Comparison of ENCODE assay signal across 7 cellular contexts in the genomic region with DNA sequence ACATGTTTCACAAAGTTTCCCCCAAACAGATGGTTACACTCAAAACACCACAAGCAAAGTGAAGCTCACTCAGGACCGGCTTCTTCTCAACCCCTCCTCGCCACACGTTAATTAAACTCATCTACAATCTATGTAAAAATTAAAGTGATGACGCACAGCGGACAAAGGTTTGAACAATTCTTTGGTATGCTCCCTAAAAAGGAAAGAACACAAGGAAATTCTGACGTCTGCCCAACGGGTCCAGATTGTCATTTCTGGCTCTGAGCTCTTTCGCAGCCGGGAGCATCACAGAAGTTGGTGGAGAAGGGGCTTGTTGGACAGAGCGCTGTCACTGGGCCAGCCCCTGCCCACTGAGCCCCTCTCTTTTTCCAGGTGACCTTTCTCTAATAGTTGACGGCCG. TPM values are rescaled to one million over a fixed set of nuclear protein-coding genes. Genes with fewer than 3 reads are reported as not detected.
"Had no signal": no experiment of that assay in that cellular context is flagged by ENCODE, and none has a peak within 500 bp of the region (broad histone marks: within the 10 kb centered on the region; RNA-seq: fewer than 3 reads in every experiment).

No MANE protein-coding gene starts in this region.

- H3K9me3 ChIP-seq: HAP-1 had no signal

- H3K27ac ChIP-seq: GM23248, HL-60 had no signal

- H3K4me3 ChIP-seq: GM23248, HAP-1 had no signal

- H3K4me1 ChIP-seq: HAP-1 had no signal

- DNase-seq: GM23248, GOT3, HFFc6 had no signal

- H3K36me3 ChIP-seq: HAP-1 had no signal

RNA-seq across cellular contexts. Expression of a gene that starts 13.9 kb away (rescaled TPM):
- total RNA-seq: H4, HT1080 had no signal
